Comparison of ENCODE assay signal across 17 cellular contexts in genomic region chr10:50387736-50388081, GRCh38.
DNase-seq lines count a peak whose midpoint lies in the region; ATAC-seq lines count a peak whose summit lies in the region.
"Had no signal": no experiment of that assay in that cellular context is flagged by ENCODE, and none has a peak within 500 bp of the region (broad histone marks: within the 10 kb centered on the region; RNA-seq: fewer than 3 reads in every experiment).

No MANE protein-coding gene starts in this region.

- peaks cover 2% of the 10 kb centered on the region for H3K79me1 ChIP-seq in mesendoderm (ENCODE audit: low read length)

- POLR2A ChIA-PET in activated CD4-positive, alpha-beta T cell treated with anti-CD3 and anti-CD28 coated beads for 36 hours (lab: Charles Lee): interaction anchor here (0.6 kb wide), 1 partner anchor 19 kb away, joined by 3 read pairs; no protein-coding TSS in a partner anchor

- H3K27me3 ChIP-seq in mesendoderm (ENCODE audit: insufficient read depth, low read length, poor library complexity): no peaks in the 10 kb centered on the region
- H3K27me3 ChIP-seq: colonic mucosa, right atrium auricular region had no signal

- peak; percentile 39 for ATAC-seq in activated CD4-positive, alpha-beta T cell treated with anti-CD3 and anti-CD28 coated beads for 36 hours
- ATAC-seq in GM21717 (IDR thresholded peaks at IDR 0.05; ENCODE audit: unreplicated experiment) (peak; percentile 55), HG03354 (IDR thresholded peaks at IDR 0.05; ENCODE audit: poor library complexity, severe bottlenecking, unreplicated experiment) (peak; percentile 78), left lobe of liver (no peak)
- ATAC-seq: A549 had no signal

- H3K9ac ChIP-seq in mesendoderm (ENCODE audit: low read length): no peak overlapping the region

- H3K4me3 ChIP-seq in mesendoderm (ENCODE audit: low read length): no peak overlapping the region
- H3K4me3 ChIP-seq: A549, colonic mucosa, right atrium auricular region, SK-N-MC had no signal

- no peaks in the 10 kb centered on the region for H3K27me3 Mint-ChIP-seq in activated CD4-positive, alpha-beta T cell treated with anti-CD3 and anti-CD28 coated beads for 36 hours
- H3K27me3 Mint-ChIP-seq: activated naive CD8-positive, alpha-beta T cell treated with anti-CD3 and anti-CD28 coated beads, Interleukin-2, amount 10 ng/mL, durations not matched to agents 7 days and 5 days; type B pancreatic cell had no signal

- intact Hi-C loops in activated CD4-positive, alpha-beta T cell treated with anti-CD3 and anti-CD28 coated beads for 36 hours (cut with DNase I, micrococcal nuclease): no loop called here

- no peaks in the 10 kb centered on the region for H3K79me2 ChIP-seq in mesendoderm (ENCODE audit: control insufficient read depth, insufficient read depth, low read length)

- H3K4me2 ChIP-seq in mesendoderm (ENCODE audit: low read length): no peak overlapping the region
- H3K4me2 ChIP-seq: A549 had no signal

- no peaks in the 10 kb centered on the region for H3K4me1 ChIP-seq in mesendoderm (ENCODE audit: control insufficient read depth, low read depth, low read length)

- H2BK120ac ChIP-seq in mesendoderm (ENCODE audit: low read depth, low read length): no peak overlapping the region

- H3K27ac Mint-ChIP-seq in activated CD4-positive, alpha-beta T cell treated with anti-CD3 and anti-CD28 coated beads for 36 hours: no peak overlapping the region
- H3K27ac Mint-ChIP-seq: activated naive CD8-positive, alpha-beta T cell treated with anti-CD3 and anti-CD28 coated beads, Interleukin-2, amount 10 ng/mL, durations not matched to agents 7 days and 5 days; type B pancreatic cell had no signal

- peaks cover 18% of the 10 kb centered on the region for H3K4me1 Mint-ChIP-seq in activated CD4-positive, alpha-beta T cell treated with anti-CD3 and anti-CD28 coated beads for 36 hours

- H3K27ac ChIP-seq in mesendoderm (ENCODE audit: low read depth, low read length): no peak overlapping the region
- H3K27ac ChIP-seq: A549, colonic mucosa, right atrium auricular region, SK-N-MC had no signal

- DNase-seq in activated CD4-positive, alpha-beta T cell treated with anti-CD3 and anti-CD28 coated beads for 36 hours: no peak
- DNase-seq in activated CD4-positive, alpha-beta T cell treated with anti-CD3 and anti-CD28 coated beads, Interleukin-2, amount 50 U/mL, for 48 hours: no peak
- DNase-seq in mesendoderm (no peak), T-helper 1 cell (no peak), left lobe of liver (ENCODE audit: low spot score) (no peak), DMS 273 treated with DMSO at 0.1 percent for 48 hours (lab: John Stamatoyannopoulos, UW) (no peak)
- DNase-seq: activated naive CD8-positive, alpha-beta T cell treated with anti-CD3 and anti-CD28 coated beads, Interleukin-2, amount 10 ng/mL, durations not matched to agents 7 days and 5 days; colonic mucosa; H7; NCI-H1436; NCI-H82 had no signal

- H3K36me3 Mint-ChIP-seq in activated CD4-positive, alpha-beta T cell treated with anti-CD3 and anti-CD28 coated beads for 36 hours (ENCODE audit: low read depth): no peaks in the 10 kb centered on the region
- H3K36me3 Mint-ChIP-seq: type B pancreatic cell had no signal

- H3K23ac ChIP-seq in mesendoderm (ENCODE audit: low read length): no peak overlapping the region

- peak overlapping the region; percentile 16 for H3K4ac ChIP-seq in mesendoderm (ENCODE audit: low read depth, low read length)

- no peak overlapping the region for H4K5ac ChIP-seq in mesendoderm (ENCODE audit: low read length)

- H3K56ac ChIP-seq in mesendoderm (ENCODE audit: low read length): no peak overlapping the region

- H2AK5ac ChIP-seq in mesendoderm (ENCODE audit: low read length): no peak overlapping the region

- no peak overlapping the region for H2BK15ac ChIP-seq in mesendoderm (replicated peaks; ENCODE audit: low read depth)

- H3K9me3 Mint-ChIP-seq in activated CD4-positive, alpha-beta T cell treated with anti-CD3 and anti-CD28 coated beads for 36 hours (ENCODE audit: low read depth): no peaks in the 10 kb centered on the region
- H3K9me3 Mint-ChIP-seq: activated naive CD8-positive, alpha-beta T cell treated with anti-CD3 and anti-CD28 coated beads, Interleukin-2, amount 10 ng/mL, durations not matched to agents 7 days and 5 days; type B pancreatic cell had no signal

- no CpG with 5 or more reads among the region's 2 CpGs for WGBS in mesendoderm (ENCODE audit: extremely low coverage, insufficient coverage, low lambda C conversion rate)

- CTCF ChIA-PET in activated CD4-positive, alpha-beta T cell treated with anti-CD3 and anti-CD28 coated beads for 36 hours (lab: Charles Lee): interaction anchor here (0.8 kb wide), 1 partner anchor 27 kb away, joined by 3 read pairs; no protein-coding TSS in a partner anchor

- no peak overlapping the region for H2BK5ac ChIP-seq in mesendoderm (ENCODE audit: low read length)

- H4K8ac ChIP-seq in mesendoderm (ENCODE audit: low read depth, low read length): no peak overlapping the region

- H3K4me3 Mint-ChIP-seq in activated CD4-positive, alpha-beta T cell treated with anti-CD3 and anti-CD28 coated beads for 36 hours: no peak overlapping the region
- H3K4me3 Mint-ChIP-seq: activated naive CD8-positive, alpha-beta T cell treated with anti-CD3 and anti-CD28 coated beads, Interleukin-2, amount 10 ng/mL, durations not matched to agents 7 days and 5 days; type B pancreatic cell had no signal

- H3K36me3 ChIP-seq in mesendoderm (ENCODE audit: control insufficient read depth, insufficient read depth, low read length): no peaks in the 10 kb centered on the region
- H3K36me3 ChIP-seq: colonic mucosa, right atrium auricular region had no signal

- no peak overlapping the region for H3K18ac ChIP-seq in mesendoderm (ENCODE audit: low read length)
